ENCODE assay signal across 12 cellular contexts in genomic region chr10:94076325-94076841, GRCh38.
DNase-seq lines count a peak whose midpoint lies in the region; ATAC-seq, FAIRE-seq and TF ChIP-seq lines count a peak whose summit lies in the region.
"Had no signal": no experiment of that assay in that cellular context is flagged by ENCODE, and none has a peak within 500 bp of the region (broad histone marks: within the 10 kb centered on the region; RNA-seq: fewer than 3 reads in every experiment).

No MANE protein-coding gene starts in this region.

- peak overlapping the region in 2 of 4 donors; percentile 20 to 36 for H3K27ac ChIP-seq in tibial nerve
- H3K27ac ChIP-seq in CD8-positive, alpha-beta T cell (ENCODE audit: low read depth, low read length): no peak overlapping the region

- no peak overlapping the region for H3K4me3 Mint-ChIP-seq in CD8-positive, alpha-beta T cell

- H3K27me3 Mint-ChIP-seq in CD8-positive, alpha-beta T cell (ENCODE audit: low read depth): peaks cover 7% of the 10 kb centered on the region

- H3K27me3 ChIP-seq in bronchial epithelial cell (ENCODE audit: control insufficient read depth, insufficient read depth, low read length) (no peaks in the 10 kb centered on the region), tibial nerve (no peaks in the 10 kb centered on the region)
- no peaks in the 10 kb centered on the region for H3K27me3 ChIP-seq in CD8-positive, alpha-beta T cell (ENCODE audit: insufficient read depth, low read length)

- H3K36me3 Mint-ChIP-seq in CD8-positive, alpha-beta T cell: no peaks in the 10 kb centered on the region

- H3K4me3 ChIP-seq in bronchial epithelial cell (ENCODE audit: low read depth, low read length) (no peak overlapping the region), tibial nerve (no peak overlapping the region)
- no peak overlapping the region for H3K4me3 ChIP-seq in CD8-positive, alpha-beta T cell (ENCODE audit: low read depth, low read length)

- peaks cover 6% of the 10 kb centered on the region for H3K9me3 Mint-ChIP-seq in CD8-positive, alpha-beta T cell

- no peak for FAIRE-seq in bronchial epithelial cell (lab: Jason Lieb, UNC)

- CTCF ChIA-PET in CD8-positive, alpha-beta T cell (lab: Charles Lee): no interaction called here

- ATAC-seq in CD8-positive, alpha-beta T cell: no peak

- H3K27ac Mint-ChIP-seq in CD8-positive, alpha-beta T cell: no peak overlapping the region

- peak in 1 of 2 donors; percentile 21 for TF ChIP-seq EP300 in tibial nerve (IDR thresholded peaks at IDR 0.05)

- TF ChIP-seq POLR2A in tibial nerve (IDR thresholded peaks at IDR 0.05): no peak

- peak; percentile 18 for TF ChIP-seq CTCF in bronchial epithelial cell (IDR thresholded peaks at IDR 0.05; ENCODE audit: insufficient read depth, low read length, severe bottlenecking)
- peak; percentile 20 to 73 (median 55) for TF ChIP-seq CTCF in tibial nerve (IDR thresholded peaks at IDR 0.05)
- no peak for TF ChIP-seq CTCF in CD8-positive, alpha-beta T cell (IDR thresholded peaks at IDR 0.05)

- POLR2A ChIA-PET in CD8-positive, alpha-beta T cell (lab: Charles Lee): no interaction called here

- no peaks in the 10 kb centered on the region for H3K4me1 Mint-ChIP-seq in CD8-positive, alpha-beta T cell (ENCODE audit: low read depth)

- peaks cover 0 to 24% (median 4%) of the 10 kb centered on the region in 4 donors for H3K4me1 ChIP-seq in tibial nerve
- no peaks in the 10 kb centered on the region for H3K4me1 ChIP-seq in CD8-positive, alpha-beta T cell (ENCODE audit: insufficient read depth, low read length)

- intact Hi-C loops in CD8-positive, alpha-beta T cell (cut with DNase I, micrococcal nuclease): no loop called here

- H3K36me3 ChIP-seq in bronchial epithelial cell (ENCODE audit: control insufficient read depth, insufficient read depth, low read length) (no peaks in the 10 kb centered on the region), tibial nerve (no peaks in the 10 kb centered on the region)
- no peaks in the 10 kb centered on the region for H3K36me3 ChIP-seq in CD8-positive, alpha-beta T cell (ENCODE audit: insufficient read depth, low read length)

- 15 to 19% methylated on average over 2 of the region's 2 CpGs for WGBS in tibial nerve, 2 donors

- H3K9me3 ChIP-seq in tibial nerve: peaks cover 0 to under 1% (median 0%) of the 10 kb centered on the region in 4 donors
- no peaks in the 10 kb centered on the region for H3K9me3 ChIP-seq in CD8-positive, alpha-beta T cell (ENCODE audit: low read length)

- peak; percentile 27 for DNase-seq in DMS53 (lab: John Stamatoyannopoulos, UW)
- DNase-seq in DMS53 treated with DMSO at 0.1 percent for 48 hours (lab: John Stamatoyannopoulos, UW; ENCODE audit: unreplicated experiment): no peak
- DNase-seq in bronchial epithelial cell (ENCODE audit: low read depth): no peak
- DNase-seq in kidney glomerular epithelial cell (lab: John Stamatoyannopoulos, UW): peak; percentile 25
- peak in 1 of 2 donors; percentile 19 for DNase-seq in tibial nerve (ENCODE audit: low spot score in 2 of 2)
- DNase-seq in NOMO-1 treated with dmso at 0.1 percent for 144 hours (lab: John Stamatoyannopoulos, UW; ENCODE audit: unreplicated experiment): no peak
- no peak for DNase-seq in CD8-positive, alpha-beta T cell
- DNase-seq in NK-92 treated with Interleukin-12 subunit alpha and Interleukin-12 subunit beta, amount 100 ng/mL, for 24 hours (lab: John Stamatoyannopoulos, UW): no peak
- DNase-seq: activated CD4-positive, alpha-beta T cell treated with anti-CD3 and anti-CD28 coated beads, Interleukin-2, amount 50 U/mL, for 48 hours; AML-193; erythroblast; stimulated activated CD4-positive, alpha-beta T cell treated with anti-CD3 and anti-CD28 coated beads, Interleukin-4, amount 100 ng/mL, for 24 hours had no signal

Comparison
In these comparisons a context has a peak if more than half of its experiments do, and no peak if none do; other contexts are left out.
1. DNase-seq: peak in DMS53 (single experiment) and kidney glomerular epithelial cell (single experiment); none in DMS53 treated with DMSO at 0.1 percent for 48 hours (single experiment), bronchial epithelial cell (single experiment), NOMO-1 treated with dmso at 0.1 percent for 144 hours (single experiment), CD8-positive, alpha-beta T cell (0 of 7) and NK-92 treated with Interleukin-12 subunit alpha and Interleukin-12 subunit beta, amount 100 ng/mL, for 24 hours (single experiment).